ENCODE assay signal across 1 cellular context in genomic region chr12:19945559-19946485, GRCh38.
A peak's percentile ranks its signal among the peaks of the same experiment; 100 is the strongest.
TF ChIP-seq lines count a peak whose summit lies in the region.

No MANE protein-coding gene starts in this region.

TF ChIP-seq in SK-N-SH, 30 proteins besides CTCF, POLR2A, EP300 and RAD21 (continued from another document):
- TF ChIP-seq IRF3 (IDR thresholded peaks at IDR 0.05; ENCODE audit: low read depth, low read length) = no peak
- no peak for TF ChIP-seq REST (IDR thresholded peaks at IDR 0.05; ENCODE audit: low read depth, low read length)
- TF ChIP-seq GATA2 (CRISPR knock-in tag; IDR thresholded peaks at IDR 0.05) = peak; percentile 96
- no peak for TF ChIP-seq FOXM1 (IDR thresholded peaks at IDR 0.05; ENCODE audit: low read depth)
